1 cellular context compared by ENCODE assay signal in genomic region chr1:7679873-7680790, GRCh38.
A peak's percentile ranks its signal among the peaks of the same experiment; 100 is the strongest.
TF ChIP-seq lines count a peak whose summit lies in the region.

No MANE protein-coding gene starts in this region.

TF ChIP-seq in HepG2, 621 proteins besides CTCF, POLR2A, EP300 and RAD21 (continued from another document and continues in another):
- peak; percentile 69 for TF ChIP-seq UBTF (CRISPR knock-in tag; IDR thresholded peaks at IDR 0.05)
- TF ChIP-seq NFKBIZ (CRISPR knock-in tag; IDR thresholded peaks at IDR 0.05) = 0 out of 2 replicates have a peak, but pooled peaks have one; percentile 21
- no peak for TF ChIP-seq ASH2L (IDR thresholded peaks at IDR 0.05; ENCODE audit: insufficient read length, low read depth, low read length)
- TF ChIP-seq HDAC1 (CRISPR knock-in tag; IDR thresholded peaks at IDR 0.05) = peak; percentile 34; the same call in 1 of the 2 replicates
- TF ChIP-seq ETV6 (CRISPR knock-in tag; conservative IDR thresholded peaks at IDR 0.05) = no peak
- no peak for TF ChIP-seq PTBP1 (IDR thresholded peaks at IDR 0.05; ENCODE audit: low read depth, low read length, poor library complexity, severe bottlenecking)
- peak; percentile 84 for TF ChIP-seq BATF2 (CRISPR knock-in tag; IDR thresholded peaks at IDR 0.05)
- no peak for TF ChIP-seq ZNF83 (CRISPR knock-in tag; IDR thresholded peaks at IDR 0.05; ENCODE audit: borderline replicate concordance)
- peak; percentile 72 for TF ChIP-seq YEATS4 (CRISPR knock-in tag; IDR thresholded peaks at IDR 0.05; ENCODE audit: borderline replicate concordance)
- no peak for TF ChIP-seq GABPA (IDR thresholded peaks at IDR 0.05; ENCODE audit: low read depth, low read length)
- no peak for TF ChIP-seq GABPA (CRISPR knock-in tag; IDR thresholded peaks at IDR 0.05; ENCODE audit: low read depth)
- TF ChIP-seq ZNF3 (CRISPR knock-in tag; IDR thresholded peaks at IDR 0.05) = no peak; the same call in 1 of the 2 replicates
- no peak for TF ChIP-seq NR2F6 (IDR thresholded peaks at IDR 0.05)
- TF ChIP-seq NR2F6 (CRISPR knock-in tag; IDR thresholded peaks at IDR 0.05) = peak; percentile 45; the same call in 1 of the 2 replicates
- no peak; the same call in 1 of the 2 replicates for TF ChIP-seq ZNF512B (CRISPR knock-in tag; IDR thresholded peaks at IDR 0.05; ENCODE audit: borderline replicate concordance)
- TF ChIP-seq PLRG1 (conservative IDR thresholded peaks at IDR 0.05) = no peak
- TF ChIP-seq HMGA1 (CRISPR knock-in tag; conservative IDR thresholded peaks at IDR 0.05) = no peak
- TF ChIP-seq ZNF740 (CRISPR knock-in tag; IDR thresholded peaks at IDR 0.05) = peak; percentile 73; the same call in 1 of the 2 replicates
- peak; percentile 13; the same call in 1 of the 2 replicates for TF ChIP-seq ZNF800 (CRISPR knock-in tag; IDR thresholded peaks at IDR 0.05)
- 0 out of 2 replicates have a peak, but pooled peaks have one; percentile 15 for TF ChIP-seq TIGD3 (CRISPR knock-in tag; IDR thresholded peaks at IDR 0.05; ENCODE audit: borderline replicate concordance)
- peak; percentile 49; the same call in 1 of the 2 replicates for TF ChIP-seq ZNF142 (CRISPR knock-in tag; IDR thresholded peaks at IDR 0.05)
- TF ChIP-seq RFX3 (CRISPR knock-in tag; IDR thresholded peaks at IDR 0.05) = no peak
- no peak; the same call in 1 of the 2 replicates for TF ChIP-seq SKIL (CRISPR knock-in tag; IDR thresholded peaks at IDR 0.05; ENCODE audit: borderline replicate concordance)
- TF ChIP-seq SUZ12 (IDR thresholded peaks at IDR 0.05; ENCODE audit: low read depth, low read length) = no peak
- 0 out of 2 replicates have a peak, but pooled peaks have one; percentile 62 for TF ChIP-seq FUBP1 (CRISPR knock-in tag; IDR thresholded peaks at IDR 0.05; ENCODE audit: borderline replicate concordance)
- 0 out of 2 replicates have a peak, but pooled peaks have one; percentile 34 for TF ChIP-seq CREBL2 (CRISPR knock-in tag; IDR thresholded peaks at IDR 0.05; ENCODE audit: borderline replicate concordance)
- peak; percentile 14; the same call in 1 of the 2 replicates for TF ChIP-seq ZBTB7A (CRISPR knock-in tag; IDR thresholded peaks at IDR 0.05)
- peak; percentile 74; the same call in 1 of the 2 replicates for TF ChIP-seq ETS1 (CRISPR knock-in tag; IDR thresholded peaks at IDR 0.05)
- no peak for TF ChIP-seq ZNF7 (CRISPR knock-in tag; IDR thresholded peaks at IDR 0.05)
- no peak for TF ChIP-seq THYN1 (CRISPR knock-in tag; IDR thresholded peaks at IDR 0.05; ENCODE audit: borderline replicate concordance, low read depth)
- TF ChIP-seq ZNF773 (CRISPR knock-in tag; IDR thresholded peaks at IDR 0.05; ENCODE audit: borderline replicate concordance) = peak; percentile 78; the same call in 1 of the 2 replicates
- 0 out of 2 replicates have a peak, but pooled peaks have one; percentile 12 for TF ChIP-seq CERS6 (CRISPR knock-in tag; IDR thresholded peaks at IDR 0.05)
